ENCODE assay signal across 25 cellular contexts in the genomic region with DNA sequence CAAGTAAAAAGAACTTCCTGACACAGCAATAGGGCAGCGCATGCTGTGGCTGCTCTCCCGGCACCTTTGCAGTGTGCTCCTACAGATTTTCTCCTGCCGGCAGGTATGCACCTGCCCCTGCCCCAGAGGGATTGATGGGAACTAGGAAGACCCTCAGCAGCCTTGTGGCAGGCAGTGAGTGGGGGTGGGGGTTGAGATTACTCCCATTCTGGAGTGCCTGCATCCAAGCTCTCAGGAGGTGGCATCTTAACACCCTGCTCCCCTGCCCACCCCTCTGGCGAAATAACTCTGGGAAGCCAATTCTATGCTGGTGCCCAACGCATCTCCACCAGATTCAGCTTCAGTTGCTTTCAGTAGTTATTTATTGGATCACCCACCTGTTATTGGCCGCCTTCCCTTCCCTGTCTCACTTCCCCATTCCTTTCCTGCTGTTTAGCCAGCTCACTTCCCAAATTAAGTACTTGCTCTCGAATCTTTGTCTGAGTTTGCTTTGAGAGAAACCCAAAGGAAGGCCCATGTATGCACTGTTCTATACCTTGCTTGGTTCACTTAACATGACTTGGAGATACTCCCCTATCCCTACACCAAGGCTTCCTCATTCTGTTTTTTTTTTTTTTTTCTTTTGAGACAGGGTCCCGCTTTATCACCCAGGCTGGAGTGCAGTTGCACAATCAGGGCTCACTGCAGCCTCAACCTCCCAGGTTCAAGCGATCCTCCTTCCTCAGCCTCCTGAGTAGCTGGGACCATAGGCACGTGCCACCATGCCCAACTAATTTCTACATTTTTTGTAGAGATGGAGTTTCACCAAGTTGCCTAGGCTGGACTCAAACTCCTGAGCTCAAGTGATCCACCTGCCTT. TPM values are rescaled to one million over a fixed set of nuclear protein-coding genes. Genes with fewer than 3 reads are reported as not detected.
DNase-seq lines count a peak whose midpoint lies in the region; ATAC-seq and TF ChIP-seq lines count a peak whose summit lies in the region.
"Had no signal": no experiment of that assay in that cellular context is flagged by ENCODE, and none has a peak within 500 bp of the region (broad histone marks: within the 10 kb centered on the region; RNA-seq: fewer than 3 reads in every experiment).

No MANE protein-coding gene starts in this region.

- H3K27ac Mint-ChIP-seq in memory B cell, result peak overlapping the region; percentile 46
- H3K27ac Mint-ChIP-seq: activated CD4-positive, alpha-beta T cell treated with anti-CD3 and anti-CD28 coated beads, Interleukin-2, amount 10 ng/mL, durations not matched to agents 7 days and 5 days; activated naive CD4-positive, alpha-beta T cell treated with anti-CD3 and anti-CD28 coated beads, Interleukin-2, amount 10 ng/mL, durations not matched to agents 7 days and 5 days; brain; IgD-negative memory B cell; WTC11 had no signal

- H3K9me2 ChIP-seq in PC-9 (ENCODE audit: insufficient read depth), result no peaks in the 10 kb centered on the region

- no peaks in the 10 kb centered on the region for H3K36me3 Mint-ChIP-seq in memory B cell
- H3K36me3 Mint-ChIP-seq: activated naive CD4-positive, alpha-beta T cell treated with anti-CD3 and anti-CD28 coated beads, Interleukin-2, amount 10 ng/mL, durations not matched to agents 7 days and 5 days; CD8-positive, alpha-beta memory T cell had no signal

- no peak overlapping the region; the same call in 1 of the 2 replicates for H3K4me2 ChIP-seq in PC-9

- H3K4me1 Mint-ChIP-seq in memory B cell, result peaks cover 3% of the 10 kb centered on the region
- H3K4me1 Mint-ChIP-seq: activated CD4-positive, alpha-beta T cell treated with anti-CD3 and anti-CD28 coated beads, Interleukin-2, amount 10 ng/mL, durations not matched to agents 7 days and 5 days; activated naive CD4-positive, alpha-beta T cell treated with anti-CD3 and anti-CD28 coated beads, Interleukin-2, amount 10 ng/mL, durations not matched to agents 7 days and 5 days; brain; CD8-positive, alpha-beta memory T cell had no signal

- no peaks in the 10 kb centered on the region for H3K9me3 Mint-ChIP-seq in memory B cell
- H3K9me3 Mint-ChIP-seq: activated CD4-positive, alpha-beta T cell treated with anti-CD3 and anti-CD28 coated beads, Interleukin-2, amount 10 ng/mL, durations not matched to agents 7 days and 5 days; activated naive CD4-positive, alpha-beta T cell treated with anti-CD3 and anti-CD28 coated beads, Interleukin-2, amount 10 ng/mL, durations not matched to agents 7 days and 5 days; CD8-positive, alpha-beta memory T cell; IgD-negative memory B cell; WTC11 had no signal

- H3K27me3 Mint-ChIP-seq in memory B cell, result no peaks in the 10 kb centered on the region
- H3K27me3 Mint-ChIP-seq: activated CD4-positive, alpha-beta T cell treated with anti-CD3 and anti-CD28 coated beads, Interleukin-2, amount 10 ng/mL, durations not matched to agents 7 days and 5 days had no signal

- no TSS peak for BruUV-seq in PC-9 (replicated peaks; lab: Mats Ljungman, UMichigan)

- CTCF ChIA-PET in PC-9 (lab: Charles Lee), result interaction anchor here (0.7 kb wide), 1 partner anchor 889 kb away, joined by 3 read pairs; no protein-coding TSS in a partner anchor

- no peaks in the 10 kb centered on the region for H3K9me3 ChIP-seq in PC-9 (ENCODE audit: insufficient read depth, low read depth)
- H3K9me3 ChIP-seq: prostate gland, testis had no signal

- DNase-seq in NOMO-1 treated with DMSO at 0.1 percent for 48 hours (lab: John Stamatoyannopoulos, UW; ENCODE audit: unreplicated experiment), result peak; percentile 18
- DNase-seq in NOMO-1 treated with dmso at 0.1 percent for 144 hours (lab: John Stamatoyannopoulos, UW; ENCODE audit: unreplicated experiment), result no peak
- no peak for DNase-seq in PC-9
- DNase-seq in memory B cell (ENCODE audit: low spot score in 2 of 2), result no peak
- DNase-seq in stimulated activated CD4-positive, alpha-beta T cell treated with anti-CD3 and anti-CD28 coated beads, Interleukin-2, amount 100 ng/mL, for 24 hours, result no peak
- no peak for DNase-seq in NCI-H774 (lab: John Stamatoyannopoulos, UW)
- no peak for DNase-seq in NCI-H510A treated with DMSO at 0.1 percent for 48 hours (lab: John Stamatoyannopoulos, UW)
- no peak for DNase-seq in T-helper 2 cell
- DNase-seq: activated CD4-positive, alpha-beta T cell treated with anti-CD3 and anti-CD28 coated beads, Interleukin-2, amount 10 ng/mL, durations not matched to agents 7 days and 5 days; activated CD8-positive, alpha-beta memory T cell treated with anti-CD3 and anti-CD28 coated beads, Interleukin-2, amount 50 U/mL, for 4 hours; activated naive CD4-positive, alpha-beta T cell treated with anti-CD3 and anti-CD28 coated beads, Interleukin-2, amount 10 ng/mL, durations not matched to agents 7 days and 5 days; CD8-positive, alpha-beta memory T cell; DMS153; effector CD4-positive, alpha-beta T cell; H7; NCI-H2029 treated with DMSO at 0.1 percent for 48 hours; Right ventricle myocardium superior; stimulated activated naive CD4-positive, alpha-beta T cell treated with Interleukin-2 at 50 U/mL for 16 hours; T1000; testis had no signal

- POLR2A ChIA-PET in PC-9 (lab: Charles Lee; ENCODE audit: unreplicated experiment), result interaction anchor here (0.6 kb wide), 1 partner anchor 88 kb away, joined by 23 read pairs; no protein-coding TSS in a partner anchor

- H3F3A ChIP-seq in PC-9 (ENCODE audit: insufficient read depth, low read depth), result peaks cover 35% of the 10 kb centered on the region; the same call in 1 of the 2 replicates

- no peak for TF ChIP-seq CTCF in PC-9 (conservative IDR thresholded peaks at IDR 0.05)

- H3K4me1 ChIP-seq in PC-9 (replicated peaks; ENCODE audit: insufficient read depth), result peaks cover 53% of the 10 kb centered on the region
- H3K4me1 ChIP-seq: prostate gland had no signal

- intact Hi-C loops in PC-9 (cut with micrococcal nuclease; ENCODE audit: unreplicated experiment), result no loop called here

- H3K4me3 ChIP-seq in PC-9, result no peak overlapping the region
- H3K4me3 ChIP-seq: prostate gland, testis had no signal

- no peaks in the 10 kb centered on the region for H4K20me1 ChIP-seq in PC-9 (ENCODE audit: insufficient read depth)

- no peaks in the 10 kb centered on the region for H3K79me2 ChIP-seq in PC-9 (ENCODE audit: low read depth)

- ATAC-seq in memory B cell (ENCODE audit: low read depth), result no peak
- ATAC-seq: WTC11 had no signal

- no peak overlapping the region for H2AFZ ChIP-seq in PC-9

- H3K27me3 ChIP-seq in PC-9 (ENCODE audit: insufficient read depth, low read depth), result no peaks in the 10 kb centered on the region
- H3K27me3 ChIP-seq: testis had no signal

- no peak overlapping the region for H3K4me3 Mint-ChIP-seq in memory B cell
- H3K4me3 Mint-ChIP-seq: activated CD4-positive, alpha-beta T cell treated with anti-CD3 and anti-CD28 coated beads, Interleukin-2, amount 10 ng/mL, durations not matched to agents 7 days and 5 days; activated naive CD4-positive, alpha-beta T cell treated with anti-CD3 and anti-CD28 coated beads, Interleukin-2, amount 10 ng/mL, durations not matched to agents 7 days and 5 days; brain; CD8-positive, alpha-beta memory T cell; IgD-negative memory B cell; WTC11 had no signal

- H3K36me3 ChIP-seq in PC-9 (ENCODE audit: low read depth), result no peaks in the 10 kb centered on the region
- H3K36me3 ChIP-seq: prostate gland had no signal

- peak overlapping the region; percentile 87 for H3K27ac ChIP-seq in PC-9
- H3K27ac ChIP-seq: 22Rv1, prostate gland, testis had no signal

RNA-seq across cellular contexts. Expression of a gene that starts 29.3 kb away (rescaled TPM):
- 20.4 and 22.3 TPM in 2 replicates for total RNA-seq in PC-9 (2021)
